ENCODE assay signal across 15 cellular contexts in the genomic region with DNA sequence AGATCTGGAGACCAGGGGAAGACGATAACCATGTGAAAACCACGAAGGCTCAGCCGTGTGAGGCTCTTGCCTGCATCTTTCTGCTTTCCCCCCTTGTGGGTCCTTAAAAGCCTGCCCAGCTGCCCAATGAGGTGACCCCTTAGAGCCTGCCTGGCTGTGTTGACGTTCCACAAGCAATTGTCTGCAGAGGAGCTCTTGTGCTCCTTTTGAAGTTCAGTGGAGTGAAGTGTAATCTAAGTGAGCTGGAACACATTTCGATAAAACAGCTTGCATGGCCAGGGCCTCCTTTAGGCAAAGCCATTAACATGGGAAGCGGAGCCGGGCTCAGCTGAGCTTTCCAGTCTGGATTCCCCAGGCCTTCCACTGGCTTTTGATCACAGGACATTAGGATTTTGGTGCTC.
"Had no signal": no experiment of that assay in that cellular context is flagged by ENCODE, and none has a peak within 500 bp of the region (broad histone marks: within the 10 kb centered on the region; RNA-seq: fewer than 3 reads in every experiment).

No MANE protein-coding gene starts in this region.

- H3K27me3 ChIP-seq: esophagus muscularis mucosa, right lobe of liver, upper lobe of right lung had no signal

- H3K4me3 ChIP-seq: esophagus muscularis mucosa, right lobe of liver, upper lobe of right lung had no signal

- H3K9me3 ChIP-seq: esophagus muscularis mucosa, neutrophil, right lobe of liver, upper lobe of right lung had no signal

- DNase-seq: activated CD4-positive, alpha-beta T cell treated with anti-CD3 and anti-CD28 coated beads, Interleukin-2, amount 50 U/mL, for 48 hours; activated CD4-positive, CD25-positive, alpha-beta regulatory T cell treated with anti-CD3 and anti-CD28 coated beads, Interleukin-2, amount 50 U/mL, for 72 hours; activated CD8-positive, alpha-beta memory T cell treated with anti-CD3 and anti-CD28 coated beads, Interleukin-2, amount 10 ng/mL, durations not matched to agents 7 days and 5 days; activated effector memory CD4-positive, alpha-beta T cell treated with Interleukin-2 at 50 U/mL for 16 hours; activated T-cell treated with anti-CD3 and anti-CD28 coated beads, Interleukin-2, amount 50 U/mL, for 24 hours; posterior cingulate gyrus; right lobe of liver; stimulated activated CD4-positive, alpha-beta T cell treated with anti-CD3 and anti-CD28 coated beads, Interleukin-1b, Interleukin-23, amount 100 ng/mL, for 48 hours; stimulated activated naive B cell treated with anti-CD40 and anti-IgM and Interleukin-4, amounts not matched to agents 10 μg/mL and 1 μg/mL and 100 μg/mL, for 72 hours; substantia nigra; T-helper 2 cell; upper lobe of right lung had no signal

- H3K27ac ChIP-seq: esophagus muscularis mucosa, neutrophil, right lobe of liver, upper lobe of right lung had no signal

- H3K36me3 ChIP-seq: esophagus muscularis mucosa, neutrophil, right lobe of liver, upper lobe of right lung had no signal

- H3K4me1 ChIP-seq: esophagus muscularis mucosa, upper lobe of right lung had no signal

- ATAC-seq: activated CD8-positive, alpha-beta memory T cell treated with anti-CD3 and anti-CD28 coated beads, Interleukin-2, amount 10 ng/mL, durations not matched to agents 7 days and 5 days; left lobe of liver; right lobe of liver; stimulated activated naive B cell treated with anti-CD40 and anti-IgM and Interleukin-4, amounts not matched to agents 10 μg/mL and 1 μg/mL and 100 μg/mL, for 72 hours; upper lobe of right lung had no signal
